In the genomic region with DNA sequence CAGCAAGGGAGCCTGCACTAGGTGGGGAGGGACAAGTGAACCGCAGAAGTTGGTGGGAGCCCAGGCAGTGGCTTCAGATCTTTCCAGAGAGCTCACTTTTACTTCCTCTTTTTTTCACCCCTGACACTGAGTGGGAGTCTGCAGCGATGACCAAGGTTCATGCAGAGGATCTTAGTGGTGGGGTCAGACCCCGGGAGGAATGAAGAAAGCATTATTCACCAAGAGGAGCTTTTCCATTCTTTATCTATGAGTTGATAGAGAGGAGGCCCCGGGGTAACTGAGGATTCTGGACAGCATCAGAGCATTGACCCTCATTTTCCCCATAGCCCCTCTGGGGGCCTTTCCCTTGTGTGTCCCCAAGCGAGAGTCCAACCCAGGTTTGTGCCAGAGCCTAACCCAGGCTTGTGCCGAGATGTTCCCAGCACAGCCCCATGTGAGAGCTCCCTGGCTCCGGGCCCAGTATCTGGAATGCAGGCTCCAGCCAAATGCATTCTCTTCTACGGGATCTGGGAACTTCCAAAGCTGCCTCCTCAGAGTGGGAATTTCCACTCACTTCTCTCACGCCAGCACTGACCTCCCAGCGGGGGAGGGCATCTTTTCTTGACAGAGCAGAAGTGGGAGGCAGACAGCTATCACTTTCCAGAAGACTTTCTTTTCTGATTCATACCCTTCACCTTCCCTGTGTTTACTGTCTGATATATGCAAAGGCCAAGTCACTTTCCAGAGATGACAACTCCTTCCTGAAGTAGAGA, we compare ENCODE assay signal across 8 cellular contexts. TPM values are rescaled to one million over a fixed set of nuclear protein-coding genes. Genes with fewer than 3 reads are reported as not detected.
DNase-seq lines count a peak whose midpoint lies in the region; ATAC-seq and TF ChIP-seq lines count a peak whose summit lies in the region.

No MANE protein-coding gene starts in this region.

- no peak for TF ChIP-seq CTCF in fibroblast of the aortic adventitia (IDR thresholded peaks at IDR 0.05; ENCODE audit: insufficient read depth, low read length)
- TF ChIP-seq CTCF in osteocyte (IDR thresholded peaks at IDR 0.05) = no peak

- in situ Hi-C loops in SK-MEL-5 (cut with HindIII; ENCODE audit: low pct_unique_long_range_greater_than_20kb, low sequenced_read_pairs) = no loop called here

- no peak overlapping the region for H3K4me3 ChIP-seq in fibroblast of the aortic adventitia (ENCODE audit: low read depth, low read length)

- peak overlapping the region; percentile 96 for H3K27ac Mint-ChIP-seq in osteocyte (ENCODE audit: unreplicated experiment)

- no peaks in the 10 kb centered on the region for H3K36me3 Mint-ChIP-seq in osteocyte (ENCODE audit: unreplicated experiment)

- ATAC-seq in GM18861 (IDR thresholded peaks at IDR 0.05; ENCODE audit: unreplicated experiment) (peak; percentile 62), HG03135 (IDR thresholded peaks at IDR 0.05; ENCODE audit: unreplicated experiment) (no peak)

- H3K4me1 Mint-ChIP-seq in osteocyte (ENCODE audit: unreplicated experiment) = peaks cover 92% of the 10 kb centered on the region

- H3K4me3 Mint-ChIP-seq in osteocyte (ENCODE audit: unreplicated experiment) = no peak overlapping the region

- no peaks in the 10 kb centered on the region for H3K27me3 Mint-ChIP-seq in osteocyte (ENCODE audit: unreplicated experiment)

- DNase-seq in SK-MEL-5 (ENCODE audit: low read depth, low spot score) (peak; percentile 8), fibroblast of the aortic adventitia (ENCODE audit: low read depth) (peak; percentile 97), osteocyte (ENCODE audit: extremely low spot score, unreplicated experiment) (peak; percentile 93), HuH-7.5 (ENCODE audit: low spot score) (no peak)
- DNase-seq in stimulated activated CD8-positive, alpha-beta memory T cell treated with anti-CD3 and anti-CD28 coated beads, Interleukin-4, amount 100 ng/mL, for 48 hours = no peak
- no peak for DNase-seq in stimulated activated CD4-positive, alpha-beta T cell treated with anti-CD3 and anti-CD28 coated beads, Interleukin-15, amount 100 ng/mL, for 24 hours

- H3K9me3 Mint-ChIP-seq in osteocyte (ENCODE audit: unreplicated experiment) = no peaks in the 10 kb centered on the region

RNA-seq across cellular contexts. Expression of a gene that starts 2.8 kb away (rescaled TPM):
- total RNA-seq in SK-MEL-5 (2014; rRNA removed; shearing (Covaris generic)) = not detected in 2 replicates
- polyA plus RNA-seq in SK-MEL-5 (2015; cell fraction: cytosol; rRNA removed) = 0.14 TPM in 1 of 2 replicates, not detected in the other
- not detected in 2 replicates for polyA plus RNA-seq in SK-MEL-5 (2015; cell fraction: nucleus; rRNA removed)
- total RNA-seq in fibroblast of the aortic adventitia (ENCODE audit: low replicate concordance) (11.1 and 109 TPM in 2 replicates), osteocyte (50.3 and 59.3 TPM in 2 replicates)

RNA-seq across cellular contexts. Expression of a gene that starts 17.7 kb away (rescaled TPM):
- total RNA-seq in SK-MEL-5 (2014; rRNA removed; shearing (Covaris generic)) = not detected in 2 replicates
- not detected in 2 replicates for polyA plus RNA-seq in SK-MEL-5 (2015; cell fraction: cytosol; rRNA removed)
- not detected in 2 replicates for polyA plus RNA-seq in SK-MEL-5 (2015; cell fraction: nucleus; rRNA removed)
- total RNA-seq in fibroblast of the aortic adventitia (ENCODE audit: low replicate concordance) (not detected in 2 replicates), osteocyte (not detected in 2 replicates)

RNA-seq across cellular contexts. Expression of a gene that starts 33.2 kb away (rescaled TPM):
- not detected in 2 replicates for total RNA-seq in SK-MEL-5 (2014; rRNA removed; shearing (Covaris generic))
- not detected in 2 replicates for polyA plus RNA-seq in SK-MEL-5 (2015; cell fraction: cytosol; rRNA removed)
- not detected in 2 replicates for polyA plus RNA-seq in SK-MEL-5 (2015; cell fraction: nucleus; rRNA removed)
- not detected in 2 replicates for total RNA-seq in fibroblast of the aortic adventitia (ENCODE audit: low replicate concordance)
- not detected in 2 replicates for total RNA-seq in osteocyte

Comparison
In these comparisons a context has a peak if more than half of its experiments do, and no peak if none do; other contexts are left out.
1. DNase-seq: peak in SK-MEL-5 (single experiment), fibroblast of the aortic adventitia (single experiment) and osteocyte (single experiment); none in stimulated activated CD8-positive, alpha-beta memory T cell treated with anti-CD3 and anti-CD28 coated beads, Interleukin-4, amount 100 ng/mL, for 48 hours (single experiment), HuH-7.5 (single experiment) and stimulated activated CD4-positive, alpha-beta T cell treated with anti-CD3 and anti-CD28 coated beads, Interleukin-15, amount 100 ng/mL, for 24 hours (single experiment).
2. RNA of a gene that starts 2.8 kb away (total RNA-seq): 11.1 to 109 TPM in fibroblast of the aortic adventitia and 50.3 to 59.3 TPM in osteocyte; not detected in SK-MEL-5; every median in the first group is over 10 times any median in the second.